Comparison of ENCODE assay signal across 3 cellular contexts in genomic region chr7:159101083-159101395, GRCh38. TPM values are rescaled to one million over a fixed set of nuclear protein-coding genes. Genes with fewer than 3 reads are reported as not detected.
"Had no signal": no experiment of that assay in that cellular context is flagged by ENCODE, and none has a peak within 500 bp of the region (broad histone marks: within the 10 kb centered on the region; RNA-seq: fewer than 3 reads in every experiment).

No MANE protein-coding gene starts in this region.

RNA-seq across cellular contexts. Expression of gene VIPR2, which starts 43.6 kb away (rescaled TPM):
- total RNA-seq: activated B cell treated with CpG ODN at 0.5 μM for 24 hours; activated naive CD8-positive, alpha-beta T cell treated with anti-CD3 and anti-CD28 coated beads for 36 hours; bronchial epithelial cell had no signal
